In genomic region chr1:31987231-31987630, GRCh38 we compare ENCODE assay signal across 11 cellular contexts. TPM values are rescaled to one million over a fixed set of nuclear protein-coding genes. Genes with fewer than 3 reads are reported as not detected.
DNase-seq lines count a peak whose midpoint lies in the region; ATAC-seq lines count a peak whose summit lies in the region.
"Had no signal": no experiment of that assay in that cellular context is flagged by ENCODE, and none has a peak within 500 bp of the region (broad histone marks: within the 10 kb centered on the region; RNA-seq: fewer than 3 reads in every experiment).

No MANE protein-coding gene starts in this region.

- ATAC-seq in HG02938 (IDR thresholded peaks at IDR 0.05; ENCODE audit: unreplicated experiment): no peak
- ATAC-seq: CD8-positive, alpha-beta T cell had no signal

- H3K9me3 ChIP-seq in effector memory CD4-positive, alpha-beta T cell (ENCODE audit: control insufficient read depth, low read length): no peaks in the 10 kb centered on the region

- DNase-seq in A172 (ENCODE audit: low spot score) (peak; percentile 26), DMS79 treated with DMSO at 0.1 percent for 48 hours (lab: John Stamatoyannopoulos, UW) (peak; percentile 56), NCI-H524 treated with DMSO at 0.1 percent for 48 hours (lab: John Stamatoyannopoulos, UW) (peak; percentile 26), iPS-NIHi7 (ENCODE audit: extremely low spot score) (peak; percentile 29), SW480 (ENCODE audit: low spot score) (no peak), DMS114 treated with DMSO at 0.1 percent for 48 hours (lab: John Stamatoyannopoulos, UW; ENCODE audit: unreplicated experiment) (no peak)
- no peak for DNase-seq in effector memory CD4-positive, alpha-beta T cell
- DNase-seq: CD8-positive, alpha-beta T cell; MM.1S had no signal

- H3K4me3 ChIP-seq in effector memory CD4-positive, alpha-beta T cell (ENCODE audit: insufficient read depth, low read depth, low read length, poor library complexity, severe bottlenecking): no peak overlapping the region
- H3K4me3 ChIP-seq: skin epidermis had no signal

- no peaks in the 10 kb centered on the region for H3K36me3 ChIP-seq in effector memory CD4-positive, alpha-beta T cell (ENCODE audit: control insufficient read depth, insufficient read depth, low read length)

- no peak overlapping the region for H3K27ac ChIP-seq in effector memory CD4-positive, alpha-beta T cell (ENCODE audit: insufficient read depth, low read length, poor library complexity, severe bottlenecking)

- H3K4me1 ChIP-seq in effector memory CD4-positive, alpha-beta T cell (ENCODE audit: control insufficient read depth, insufficient read depth, low read length, poor library complexity, severe bottlenecking): peaks cover 31% of the 10 kb centered on the region

- no peaks in the 10 kb centered on the region for H3K27me3 ChIP-seq in effector memory CD4-positive, alpha-beta T cell (replicated peaks; ENCODE audit: control insufficient read depth, insufficient read depth, low read length, poor library complexity, severe bottlenecking)

RNA-seq across cellular contexts. Expression of gene KHDRBS1, which starts 26.4 kb away (rescaled TPM):
- 58.0 and 70.0 TPM in 2 replicates for total RNA-seq in A172 (2014; rRNA removed; shearing (Covaris generic))

RNA-seq across cellular contexts. Expression of gene PTP4A2, which starts 49.1 kb away (rescaled TPM):
- total RNA-seq in A172 (2014; rRNA removed; shearing (Covaris generic)): 207 and 289 TPM in 2 replicates

Comparison
In these comparisons a context has a peak if more than half of its experiments do, and no peak if none do; other contexts are left out.
1. DNase-seq: peak in A172 (single experiment), DMS79 treated with DMSO at 0.1 percent for 48 hours (single experiment), NCI-H524 treated with DMSO at 0.1 percent for 48 hours (single experiment) and iPS-NIHi7 (single experiment); none in SW480 (single experiment), effector memory CD4-positive, alpha-beta T cell (0 of 3) and DMS114 treated with DMSO at 0.1 percent for 48 hours (single experiment).